In genomic region chr14:61355892-61356325, GRCh38 we compare ENCODE assay signal across 8 cellular contexts. TPM values are rescaled to one million over a fixed set of nuclear protein-coding genes. Genes with fewer than 3 reads are reported as not detected.
DNase-seq lines count a peak whose midpoint lies in the region; ATAC-seq and TF ChIP-seq lines count a peak whose summit lies in the region.

No MANE protein-coding gene starts in this region.

- no peak for ATAC-seq in HG03378 (IDR thresholded peaks at IDR 0.05; ENCODE audit: unreplicated experiment)

- H3K36me3 ChIP-seq in MG63 (no peaks in the 10 kb centered on the region), hepatocyte (replicated peaks; ENCODE audit: insufficient read depth, low read depth) (no peaks in the 10 kb centered on the region)

- H3K4me3 ChIP-seq in MG63 (peak overlapping the region; percentile 11; the same call in 1 of the 2 replicates), hepatocyte (no peak overlapping the region)

- H3K4me2 ChIP-seq in hepatocyte = no peak overlapping the region

- CTCF ChIA-PET in activated naive CD4-positive, alpha-beta T cell treated with anti-CD3 and anti-CD28 coated beads for 36 hours (lab: Charles Lee) = no interaction called here

- no peaks in the 10 kb centered on the region for H3K9me2 ChIP-seq in hepatocyte (replicated peaks; ENCODE audit: insufficient read depth)

- DNase-seq in AG08396 (ENCODE audit: low spot score) = peak; percentile 31
- DNase-seq in MG63 = peak; percentile 93
- DNase-seq in activated naive CD4-positive, alpha-beta T cell treated with anti-CD3 and anti-CD28 coated beads for 36 hours = peak; percentile 82
- DNase-seq in hepatocyte (ENCODE audit: low spot score) = peak; percentile 51
- peak; percentile 67 for DNase-seq in stimulated activated CD4-positive, alpha-beta T cell treated with anti-CD3 and anti-CD28 coated beads, Interleukin-4, amount 100 ng/mL, for 24 hours
- DNase-seq in SKM-1 treated with dmso at 0.1 percent for 144 hours (lab: John Stamatoyannopoulos, UW; ENCODE audit: unreplicated experiment) = no peak
- no peak for DNase-seq in HUDEP-2 (lab: John Stamatoyannopoulos, UW; ENCODE audit: unreplicated experiment in 76 of 76)

- WGBS in hepatocyte (ENCODE audit: low lambda C conversion rate, missing lambda C conversion rate) = 53% methylated on average over 6 of the region's 6 CpGs

- no peaks in the 10 kb centered on the region for H3K79me2 ChIP-seq in hepatocyte

- no peak overlapping the region for H2AFZ ChIP-seq in hepatocyte

- H3K4me3 Mint-ChIP-seq in activated naive CD4-positive, alpha-beta T cell treated with anti-CD3 and anti-CD28 coated beads for 36 hours = peak overlapping the region; percentile 45

- H3K9me3 ChIP-seq in MG63 (no peaks in the 10 kb centered on the region), hepatocyte (ENCODE audit: low read depth) (no peaks in the 10 kb centered on the region)

- intact Hi-C loops in activated naive CD4-positive, alpha-beta T cell treated with anti-CD3 and anti-CD28 coated beads for 36 hours (cut with micrococcal nuclease) = no loop called here

- H3K27ac ChIP-seq in hepatocyte = peak overlapping the region; percentile 41

- no peak for TF ChIP-seq CTCF in hepatocyte (IDR thresholded peaks at IDR 0.05; ENCODE audit: poor library complexity)

- peaks cover 93% of the 10 kb centered on the region for H3K4me1 Mint-ChIP-seq in activated naive CD4-positive, alpha-beta T cell treated with anti-CD3 and anti-CD28 coated beads for 36 hours (ENCODE audit: low read depth)

- no peaks in the 10 kb centered on the region for H3K4me1 ChIP-seq in hepatocyte (ENCODE audit: insufficient read depth)

- H3K27me3 ChIP-seq in MG63 = no peaks in the 10 kb centered on the region
- no peaks in the 10 kb centered on the region for H3K27me3 ChIP-seq in hepatocyte

- no peaks in the 10 kb centered on the region for H4K20me1 ChIP-seq in hepatocyte (ENCODE audit: insufficient read depth, poor library complexity, severe bottlenecking)

- H3K27me3 Mint-ChIP-seq in activated naive CD4-positive, alpha-beta T cell treated with anti-CD3 and anti-CD28 coated beads for 36 hours (ENCODE audit: low read depth) = no peaks in the 10 kb centered on the region

- peak overlapping the region; percentile 87 for H3K27ac Mint-ChIP-seq in activated naive CD4-positive, alpha-beta T cell treated with anti-CD3 and anti-CD28 coated beads for 36 hours

- H3K36me3 Mint-ChIP-seq in activated naive CD4-positive, alpha-beta T cell treated with anti-CD3 and anti-CD28 coated beads for 36 hours (ENCODE audit: low read depth) = peaks cover 32% of the 10 kb centered on the region

- H3K9me3 Mint-ChIP-seq in activated naive CD4-positive, alpha-beta T cell treated with anti-CD3 and anti-CD28 coated beads for 36 hours = no peaks in the 10 kb centered on the region

RNA-seq across cellular contexts. Expression of gene PRKCH, which starts 34.5 kb away (rescaled TPM):
- 5.3 and 6.0 TPM in 2 replicates for total RNA-seq in MG63 (2014; rRNA removed; shearing (Covaris generic); ENCODE audit: low replicate concordance)
- 100 to 1,000 TPM; 149 to 158 TPM for total RNA-seq in activated naive CD4-positive, alpha-beta T cell treated with anti-CD3 and anti-CD28 coated beads for 36 hours
- 11.2 and 16.3 TPM in 2 replicates for total RNA-seq in hepatocyte
- polyA plus RNA-seq in hepatocyte = 7.1 and 8.7 TPM in 2 replicates

Comparison
In these comparisons a context has a peak if more than half of its experiments do, and no peak if none do; other contexts are left out.
1. DNase-seq: peak in AG08396 (single experiment), MG63 (single experiment), activated naive CD4-positive, alpha-beta T cell treated with anti-CD3 and anti-CD28 coated beads for 36 hours (single experiment), hepatocyte (single experiment) and stimulated activated CD4-positive, alpha-beta T cell treated with anti-CD3 and anti-CD28 coated beads, Interleukin-4, amount 100 ng/mL, for 24 hours (single experiment); none in SKM-1 treated with dmso at 0.1 percent for 144 hours (single experiment) and HUDEP-2 (0 of 76).